21 cellular contexts compared by ENCODE assay signal in the genomic region with DNA sequence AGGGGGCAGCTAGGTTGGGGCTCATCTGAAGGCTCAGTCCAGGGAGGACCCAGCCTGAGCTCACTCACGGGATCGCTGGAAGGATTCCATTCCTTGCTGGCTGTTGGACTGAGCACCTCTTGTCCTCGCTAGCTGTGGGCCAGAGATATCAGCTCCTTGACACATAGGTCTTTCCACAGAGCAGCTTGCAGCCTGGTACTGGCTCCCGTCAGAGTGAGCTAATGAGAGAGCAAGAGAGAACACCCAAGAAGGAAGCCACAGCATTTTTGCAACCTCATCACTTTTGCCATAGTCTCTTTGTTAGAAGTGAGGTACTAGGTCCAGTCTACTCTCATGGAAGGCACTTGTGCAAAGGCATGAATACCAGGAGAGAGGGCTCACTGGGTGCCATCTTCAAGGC.
DNase-seq lines count a peak whose midpoint lies in the region; ATAC-seq, FAIRE-seq and TF ChIP-seq lines count a peak whose summit lies in the region.
"Had no signal": no experiment of that assay in that cellular context is flagged by ENCODE, and none has a peak within 500 bp of the region (broad histone marks: within the 10 kb centered on the region; RNA-seq: fewer than 3 reads in every experiment).

No MANE protein-coding gene starts in this region.

- H3K36me3 Mint-ChIP-seq in astrocyte (ENCODE audit: low read depth, unreplicated experiment), result no peaks in the 10 kb centered on the region

- no peak overlapping the region for H3K9ac ChIP-seq in astrocyte (ENCODE audit: low read length)
- H3K9ac ChIP-seq: BLaER1 treated with 17β-estradiol and CSF1 and Interleukin-3, amounts not matched to agents 10 nM and 100 nM had no signal

- H3K36me3 ChIP-seq in astrocyte (ENCODE audit: insufficient read depth, low read length) (no peaks in the 10 kb centered on the region), testis (ENCODE audit: low read depth, missing control alignments) (no peaks in the 10 kb centered on the region)
- H3K36me3 ChIP-seq: BLaER1 treated with 17β-estradiol and CSF1 and Interleukin-3, amounts not matched to agents 10 nM and 100 nM had no signal

- H3K4me1 Mint-ChIP-seq in astrocyte (ENCODE audit: low read depth, unreplicated experiment), result no peaks in the 10 kb centered on the region
- H3K4me1 Mint-ChIP-seq: CD8-positive, alpha-beta memory T cell had no signal

- intact Hi-C loops in testis (cut with DNase I; ENCODE audit: low total_unique reads), result no loop called here
- intact Hi-C loops in posterior vena cava (cut with DNase I), result no loop called here

- H3K27ac ChIP-seq in astrocyte (ENCODE audit: low read depth, low read length), result no peak overlapping the region
- H3K27ac ChIP-seq in testis, result no peak overlapping the region
- H3K27ac ChIP-seq: BLaER1 treated with 17β-estradiol and CSF1 and Interleukin-3, amounts not matched to agents 10 nM and 100 nM; PC-9; SK-N-MC had no signal

- 66 to 77% methylated on average over 4 of the region's 4 CpGs for WGBS in testis, 2 donors

- DNase-seq in NOMO-1 treated with DMSO at 0.1 percent for 48 hours (lab: John Stamatoyannopoulos, UW; ENCODE audit: unreplicated experiment) (peak; percentile 36), NOMO-1 treated with dmso at 0.1 percent for 144 hours (lab: John Stamatoyannopoulos, UW; ENCODE audit: unreplicated experiment) (no peak), astrocyte (ENCODE audit: low read depth) (peak; percentile 30), left lobe of liver (ENCODE audit: low spot score) (no peak), testis (peak; percentile 53), T-helper 1 cell (no peak), posterior vena cava (ENCODE audit: low spot score) (no peak)
- DNase-seq: 8988T; CD8-positive, alpha-beta memory T cell; DMS79 treated with DMSO at 0.1 percent for 48 hours; HCEC 1CT; Kasumi-1; NCI-H1417; NCI-H187 treated with DMSO at 0.1 percent for 48 hours; NCI-H69; NK-92 treated with Interleukin-12 subunit alpha and Interleukin-12 subunit beta, amount 100 ng/mL, for 24 hours; PC-9 had no signal

- peak; percentile 38 for ATAC-seq in left lobe of liver
- ATAC-seq in HG02973 (IDR thresholded peaks at IDR 0.05; ENCODE audit: unreplicated experiment), result no peak

- no peak for TF ChIP-seq CTCF in astrocyte (IDR thresholded peaks at IDR 0.05; ENCODE audit: insufficient read depth, low read depth, low read length)
- no peak for TF ChIP-seq CTCF in testis (IDR thresholded peaks at IDR 0.05)

- H3K4me2 ChIP-seq in astrocyte (ENCODE audit: low read length), result no peak overlapping the region
- H3K4me2 ChIP-seq: BLaER1 treated with 17β-estradiol and CSF1 and Interleukin-3, amounts not matched to agents 10 nM and 100 nM; PC-9 had no signal

- no peak overlapping the region for H3K4me3 Mint-ChIP-seq in astrocyte (ENCODE audit: unreplicated experiment)
- H3K4me3 Mint-ChIP-seq: CD8-positive, alpha-beta memory T cell had no signal

- H3K9me3 Mint-ChIP-seq in astrocyte (ENCODE audit: unreplicated experiment), result no peaks in the 10 kb centered on the region
- H3K9me3 Mint-ChIP-seq: CD8-positive, alpha-beta memory T cell had no signal

- H2AFZ ChIP-seq in astrocyte (ENCODE audit: low read depth, low read length), result no peak overlapping the region
- H2AFZ ChIP-seq: PC-9 had no signal

- no peaks in the 10 kb centered on the region for H3K9me3 ChIP-seq in astrocyte (ENCODE audit: insufficient read depth, low read depth, low read length)
- H3K9me3 ChIP-seq in testis, result no peaks in the 10 kb centered on the region
- H3K9me3 ChIP-seq: BLaER1 treated with 17β-estradiol and CSF1 and Interleukin-3, amounts not matched to agents 10 nM and 100 nM had no signal

- TF ChIP-seq POLR2A in testis (IDR thresholded peaks at IDR 0.05), result no peak

- H4K20me1 ChIP-seq in astrocyte (ENCODE audit: insufficient read depth, low read length), result no peaks in the 10 kb centered on the region
- H4K20me1 ChIP-seq: BLaER1 treated with 17β-estradiol and CSF1 and Interleukin-3, amounts not matched to agents 10 nM and 100 nM had no signal

- H3K27me3 ChIP-seq in astrocyte (ENCODE audit: insufficient read depth, low read length) (peaks cover 5% of the 10 kb centered on the region), testis (no peaks in the 10 kb centered on the region)

- peaks cover 39% of the 10 kb centered on the region for H3K27me3 Mint-ChIP-seq in astrocyte (ENCODE audit: low read depth, unreplicated experiment)

- no peak for FAIRE-seq in astrocyte (lab: Jason Lieb, UNC)
- FAIRE-seq: D721Med had no signal

- no peaks in the 10 kb centered on the region for H3K79me2 ChIP-seq in astrocyte (ENCODE audit: insufficient read depth, low read length)

- H3K4me3 ChIP-seq in astrocyte (ENCODE audit: insufficient read depth, low read depth, low read length) (no peak overlapping the region), testis (no peak overlapping the region)
- H3K4me3 ChIP-seq: BLaER1 treated with 17β-estradiol and CSF1 and Interleukin-3, amounts not matched to agents 10 nM and 100 nM; PC-9; SK-N-MC had no signal

- peaks cover 10% of the 10 kb centered on the region for H3K4me1 ChIP-seq in astrocyte (ENCODE audit: insufficient read depth, low read length)
- peaks cover 9% of the 10 kb centered on the region for H3K4me1 ChIP-seq in testis

- H3K27ac Mint-ChIP-seq in astrocyte (ENCODE audit: unreplicated experiment), result no peak overlapping the region

Comparison
In these comparisons a context has a peak if more than half of its experiments do, and no peak if none do; other contexts are left out.
1. DNase-seq: peak in NOMO-1 treated with DMSO at 0.1 percent for 48 hours (single experiment), astrocyte (single experiment) and testis (single experiment); none in NOMO-1 treated with dmso at 0.1 percent for 144 hours (single experiment), left lobe of liver (single experiment), T-helper 1 cell (0 of 5) and posterior vena cava (single experiment).